Comparison of ENCODE assay signal across 14 cellular contexts in genomic region chr5:58235279-58235678, GRCh38.
DNase-seq lines count a peak whose midpoint lies in the region; ATAC-seq and TF ChIP-seq lines count a peak whose summit lies in the region.
"Had no signal": no experiment of that assay in that cellular context is flagged by ENCODE, and none has a peak within 500 bp of the region (broad histone marks: within the 10 kb centered on the region; RNA-seq: fewer than 3 reads in every experiment).

No MANE protein-coding gene starts in this region.

- H3K27ac ChIP-seq in epithelial cell of prostate, result no peak overlapping the region
- H3K27ac ChIP-seq: esophagus squamous epithelium had no signal

- in situ Hi-C loops in KBM-7 (cut with MboI; ENCODE audit: low pct_unique_long_range_greater_than_20kb, low sequenced_read_pairs), result no loop called here

- TF ChIP-seq CTCF in omental fat pad (IDR thresholded peaks at IDR 0.05) (no peak), GM20000 (IDR thresholded peaks at IDR 0.05; ENCODE audit: extremely low read depth, missing control alignments) (no peak)

- ATAC-seq in omental fat pad (ENCODE audit: low FRiP score), result peak; percentile 94
- no peak for ATAC-seq in HG03571 (IDR thresholded peaks at IDR 0.05; ENCODE audit: unreplicated experiment)
- ATAC-seq: activated T-helper 17 cell treated with anti-CD3 and anti-CD28 coated beads, Interleukin-2, amount 50 U/mL, for 72 hours; CD8-positive, alpha-beta T cell; stimulated activated effector memory CD8-positive, alpha-beta T cell treated with anti-CD3 and anti-CD28 coated beads, Interleukin-12 subunit alpha, Interleukin-12 subunit beta, amount 100 ng/mL, for 72 hours had no signal

- DNase-seq in EH (ENCODE audit: low read depth) (peak; percentile 37), NCI-H226 (peak; percentile 59), epithelial cell of prostate (ENCODE audit: low read depth, low spot score) (peak; percentile 75), omental fat pad (ENCODE audit: low spot score) (no peak), GM20000 (ENCODE audit: low spot score) (no peak), DMS 273 (lab: John Stamatoyannopoulos, UW; ENCODE audit: unreplicated experiment) (no peak), KBM-7 (no peak)
- DNase-seq: activated CD4-positive, alpha-beta T cell treated with anti-CD3 and anti-CD28 coated beads for 1 hour; CD8-positive, alpha-beta T cell; esophagus squamous epithelium; NCI-H510A had no signal

Comparison
In these comparisons a context has a peak if more than half of its experiments do, and no peak if none do; other contexts are left out.
1. DNase-seq: peak in EH (single experiment), NCI-H226 (single experiment) and epithelial cell of prostate (single experiment); none in omental fat pad (single experiment), GM20000 (single experiment), DMS 273 (single experiment) and KBM-7 (single experiment).